ENCODE assay signal across 8 cellular contexts in genomic region chr2:23351388-23352141, GRCh38. TPM values are rescaled to one million over a fixed set of nuclear protein-coding genes. Genes with fewer than 3 reads are reported as not detected.
DNase-seq lines count a peak whose midpoint lies in the region; ATAC-seq, FAIRE-seq and TF ChIP-seq lines count a peak whose summit lies in the region.

No MANE protein-coding gene starts in this region.

- no peak overlapping the region for H3K4me3 Mint-ChIP-seq in CD4-positive, alpha-beta T cell
- H3K4me3 Mint-ChIP-seq in activated naive CD4-positive, alpha-beta T cell treated with anti-CD3 and anti-CD28 coated beads, Interleukin-2, amount 10 ng/mL, durations not matched to agents 7 days and 5 days: no peak overlapping the region

- DNase-seq in CD4-positive, alpha-beta T cell: peak in 9 of 10 experiments; percentile 13 to 60 (median 28)
- peak; percentile 92 for DNase-seq in GM19239 (ENCODE audit: insufficient read length, low spot score)
- DNase-seq in OCI-M1 (lab: John Stamatoyannopoulos, UW): peak; percentile 66
- DNase-seq in activated naive CD4-positive, alpha-beta T cell treated with anti-CD3 and anti-CD28 coated beads, Interleukin-2, amount 10 ng/mL, durations not matched to agents 7 days and 5 days: peak; percentile 67
- peak; percentile 87 to 90 for DNase-seq in heart right ventricle
- DNase-seq in posterior vena cava (ENCODE audit: low spot score): peak; percentile 96
- no peak for DNase-seq in NOMO-1 treated with DMSO at 0.1 percent for 48 hours (lab: John Stamatoyannopoulos, UW; ENCODE audit: unreplicated experiment)

- 13% methylated on average over 37 of the region's 37 CpGs for WGBS in heart right ventricle, 2 donors

- no peaks in the 10 kb centered on the region for H3K36me3 ChIP-seq in heart right ventricle

- no peaks in the 10 kb centered on the region for H3K9me3 Mint-ChIP-seq in CD4-positive, alpha-beta T cell
- H3K9me3 Mint-ChIP-seq in activated naive CD4-positive, alpha-beta T cell treated with anti-CD3 and anti-CD28 coated beads, Interleukin-2, amount 10 ng/mL, durations not matched to agents 7 days and 5 days: no peaks in the 10 kb centered on the region

- H3K9me3 ChIP-seq in CD4-positive, alpha-beta T cell (ENCODE audit: control insufficient read depth, low read length): no peaks in the 10 kb centered on the region
- H3K9me3 ChIP-seq in heart right ventricle: no peaks in the 10 kb centered on the region

- peak overlapping the region in 4 of 10 donors; percentile 8 to 23 (median 15) for H3K4me3 ChIP-seq in heart right ventricle

- CTCF ChIA-PET in CD4-positive, alpha-beta T cell (lab: Charles Lee): no interaction called here
- CTCF ChIA-PET in activated naive CD4-positive, alpha-beta T cell treated with anti-CD3 and anti-CD28 coated beads, Interleukin-2, amount 10 ng/mL, durations not matched to agents 7 days and 5 days (lab: Charles Lee): interaction anchor here (0.9 to 1.6 kb wide), 5 partner anchors 11 to 187 kb away, joined by 3 to 4 read pairs (median 3); no protein-coding TSS in a partner anchor

- H3K4me1 Mint-ChIP-seq in CD4-positive, alpha-beta T cell (ENCODE audit: low read depth): no peaks in the 10 kb centered on the region
- no peaks in the 10 kb centered on the region for H3K4me1 Mint-ChIP-seq in activated naive CD4-positive, alpha-beta T cell treated with anti-CD3 and anti-CD28 coated beads, Interleukin-2, amount 10 ng/mL, durations not matched to agents 7 days and 5 days

- intact Hi-C loops in CD4-positive, alpha-beta T cell (cut with DNase I, micrococcal nuclease): no loop called here
- intact Hi-C loops in heart right ventricle (cut with DNase I): loop anchor here in 2 of 10 donors (5.0 to 10.0 kb wide), 2 partner anchors 444 to 447 kb away; no protein-coding TSS in a partner anchor
- intact Hi-C loops in posterior vena cava (cut with DNase I): loop anchor here in 1 of 2 donors (5.0 kb wide), 1 partner anchor 994 kb away; no protein-coding TSS in a partner anchor

- H3K36me3 Mint-ChIP-seq in CD4-positive, alpha-beta T cell (ENCODE audit: low read depth): no peaks in the 10 kb centered on the region
- no peaks in the 10 kb centered on the region for H3K36me3 Mint-ChIP-seq in activated naive CD4-positive, alpha-beta T cell treated with anti-CD3 and anti-CD28 coated beads, Interleukin-2, amount 10 ng/mL, durations not matched to agents 7 days and 5 days

- peak; percentile 64 for TF ChIP-seq CTCF in CD4-positive, alpha-beta T cell (IDR thresholded peaks at IDR 0.05)
- TF ChIP-seq CTCF in heart right ventricle (IDR thresholded peaks at IDR 0.05): peak; percentile 67 to 95 (median 88)

- H3K27ac Mint-ChIP-seq in CD4-positive, alpha-beta T cell: no peak overlapping the region
- H3K27ac Mint-ChIP-seq in activated naive CD4-positive, alpha-beta T cell treated with anti-CD3 and anti-CD28 coated beads, Interleukin-2, amount 10 ng/mL, durations not matched to agents 7 days and 5 days: no peak overlapping the region

- POLR2A ChIA-PET in CD4-positive, alpha-beta T cell (lab: Charles Lee): no interaction called here

- ATAC-seq in CD4-positive, alpha-beta T cell (ENCODE audit: poor library complexity): no peak
- peak; percentile 96 for ATAC-seq in HG03175 (IDR thresholded peaks at IDR 0.05; ENCODE audit: unreplicated experiment)
- peak; percentile 93 to 97 (median 94) for ATAC-seq in heart right ventricle

- FAIRE-seq in GM19239 (lab: Jason Lieb, UNC): peak; percentile 86

- H3K27ac ChIP-seq in CD4-positive, alpha-beta T cell (ENCODE audit: low read depth, low read length): no peak overlapping the region
- H3K27ac ChIP-seq in heart right ventricle: peak overlapping the region in 8 of 10 donors; percentile 12 to 73 (median 50)

- peaks cover 42% of the 10 kb centered on the region for H3K27me3 Mint-ChIP-seq in CD4-positive, alpha-beta T cell
- peaks cover 49% of the 10 kb centered on the region for H3K27me3 Mint-ChIP-seq in activated naive CD4-positive, alpha-beta T cell treated with anti-CD3 and anti-CD28 coated beads, Interleukin-2, amount 10 ng/mL, durations not matched to agents 7 days and 5 days

- peaks cover 0 to 23% (median 11%) of the 10 kb centered on the region in 9 donors for H3K4me1 ChIP-seq in heart right ventricle

- peaks cover 11% of the 10 kb centered on the region for H3K27me3 ChIP-seq in CD4-positive, alpha-beta T cell (ENCODE audit: control insufficient read depth, insufficient read depth, low read length)
- peaks cover 0 to 22% (median 15%) of the 10 kb centered on the region in 7 donors for H3K27me3 ChIP-seq in heart right ventricle

RNA-seq across cellular contexts. Expression of gene KLHL29, which starts 33.4 kb away (rescaled TPM):
- total RNA-seq in CD4-positive, alpha-beta T cell: 1 to 10 TPM; 2.5 to 2.7 TPM
- total RNA-seq in heart right ventricle (1 to 10 TPM in 6 of 10 donors, under 1 TPM in 4; 0.71 to 1.5 (median 1.0) TPM), posterior vena cava (10 to 100 TPM in 1 of 2 donors, 1 to 10 TPM in 1; 9.9 to 10.6 TPM)
- 1 to 10 TPM; 1.0 to 1.2 TPM for polyA plus RNA-seq in heart right ventricle
